In genomic region chr4:15457401-15458201, GRCh38 we compare ENCODE assay signal across 9 cellular contexts. TPM values are rescaled to one million over a fixed set of nuclear protein-coding genes. Genes with fewer than 3 reads are reported as not detected.
A peak's percentile ranks its signal among the peaks of the same experiment; 100 is the strongest.
DNase-seq lines count a peak whose midpoint lies in the region; ATAC-seq and TF ChIP-seq lines count a peak whose summit lies in the region.
"Had no signal": no experiment of that assay in that cellular context is flagged by ENCODE, and none has a peak within 500 bp of the region (broad histone marks: within the 10 kb centered on the region; RNA-seq: fewer than 3 reads in every experiment).

No MANE protein-coding gene starts in this region.

- peaks cover 10% of the 10 kb centered on the region for H3K27me3 Mint-ChIP-seq in type B pancreatic cell

- peaks cover 12% of the 10 kb centered on the region for H3K4me1 Mint-ChIP-seq in type B pancreatic cell (ENCODE audit: unreplicated experiment)

- no peaks in the 10 kb centered on the region for H3K36me3 Mint-ChIP-seq in type B pancreatic cell

- ATAC-seq in GM18867 (IDR thresholded peaks at IDR 0.05; ENCODE audit: unreplicated experiment) (peak; percentile 93), HG02981 (IDR thresholded peaks at IDR 0.05; ENCODE audit: unreplicated experiment) (peak; percentile 93)

- TF ChIP-seq CTCF in type B pancreatic cell (conservative IDR thresholded peaks at IDR 0.05) = peak; percentile 88

- H3K9me3 Mint-ChIP-seq in type B pancreatic cell = no peaks in the 10 kb centered on the region

- H3K4me3 Mint-ChIP-seq in type B pancreatic cell = no peak overlapping the region

- in situ Hi-C loops in T47D (cut with HindIII; ENCODE audit: low pct_unique_long_range_greater_than_20kb, low sequenced_read_pairs) = no loop called here

- DNase-seq in CD1c-positive myeloid dendritic cell (ENCODE audit: extremely low spot score) = peak; percentile 54
- peak; percentile 24 for DNase-seq in NCI-H226
- peak; percentile 16 to 37 for DNase-seq in T47D (ENCODE audit: low read depth in 1 of 2, low spot score in 1 of 2)
- DNase-seq in kidney tubule cell (ENCODE audit: low spot score) = peak; percentile 59
- DNase-seq in type B pancreatic cell (ENCODE audit: extremely low spot score, unreplicated experiment) = no peak
- no peak for DNase-seq in OCI-M2 (lab: John Stamatoyannopoulos, UW; ENCODE audit: unreplicated experiment)

- peak overlapping the region; percentile 64 for H3K27ac Mint-ChIP-seq in type B pancreatic cell

RNA-seq across cellular contexts. Expression of gene CC2D2A, which starts 12.1 kb away (rescaled TPM):
- 21.6 and 27.8 TPM in 2 replicates for total RNA-seq in type B pancreatic cell (ENCODE audit: low replicate concordance)
- total RNA-seq: T-helper 2 cell treated with Interferon-gamma antibody and Interleukin-4, amounts not matched to agents 100 ng/mL and 5 ng/mL, for 36 hours had no signal

RNA-seq across cellular contexts. Expression of gene C1QTNF7, which starts 29.8 kb away (rescaled TPM):
- total RNA-seq in type B pancreatic cell (ENCODE audit: low replicate concordance) = 0.43 and 1.8 TPM in 2 replicates
- total RNA-seq: T-helper 2 cell treated with Interferon-gamma antibody and Interleukin-4, amounts not matched to agents 100 ng/mL and 5 ng/mL, for 36 hours had no signal

Comparison
In these comparisons a context has a peak if more than half of its experiments do, and no peak if none do; other contexts are left out.
1. DNase-seq: peak in CD1c-positive myeloid dendritic cell (single experiment), NCI-H226 (single experiment), T47D (2 of 2) and kidney tubule cell (single experiment); none in type B pancreatic cell (single experiment) and OCI-M2 (single experiment).